In genomic region chr2:216090369-216090786, GRCh38 we compare ENCODE assay signal across 13 cellular contexts. TPM values are rescaled to one million over a fixed set of nuclear protein-coding genes. Genes with fewer than 3 reads are reported as not detected.
DNase-seq lines count a peak whose midpoint lies in the region; ATAC-seq, FAIRE-seq and TF ChIP-seq lines count a peak whose summit lies in the region.
"Had no signal": no experiment of that assay in that cellular context is flagged by ENCODE, and none has a peak within 500 bp of the region (broad histone marks: within the 10 kb centered on the region; RNA-seq: fewer than 3 reads in every experiment).

No MANE protein-coding gene starts in this region.

- TF ChIP-seq EP300 in GM12878 (IDR thresholded peaks at IDR 0.05; ENCODE audit: borderline replicate concordance in 1 of 2, control insufficient read depth in 1 of 2, low read depth in 2 of 2, low read length in 2 of 2) = no peak

- peak; percentile 58 for ATAC-seq in HG03342 (IDR thresholded peaks at IDR 0.05; ENCODE audit: unreplicated experiment)
- peak; percentile 70 for ATAC-seq in GM12878

- no peak overlapping the region for H3K9ac ChIP-seq in GM12878 (ENCODE audit: control insufficient read depth, insufficient read depth, low read length)

- peak; percentile 20 for DNase-seq in GM03348 (ENCODE audit: low spot score)
- no peak for DNase-seq in GM19239 (ENCODE audit: insufficient read length, low spot score)
- no peak for DNase-seq in GM12878 (ENCODE audit: low read depth, low spot score)
- no peak for DNase-seq in NCI-H1694 treated with DMSO at 0.1 percent for 48 hours (lab: John Stamatoyannopoulos, UW)
- DNase-seq in NCI-H2081 (lab: John Stamatoyannopoulos, UW) = no peak
- DNase-seq in Calu3 = no peak
- no peak for DNase-seq in SKM-1 treated with dmso at 0.1 percent for 144 hours (lab: John Stamatoyannopoulos, UW; ENCODE audit: unreplicated experiment)
- DNase-seq: esophagus squamous epithelium; NCI-H2081 treated with DMSO at 0.1 percent for 48 hours; nucleus accumbens; stimulated activated CD4-positive, alpha-beta T cell treated with anti-CD3 and anti-CD28 coated beads, Interleukin-2, amount 100 ng/mL, for 48 hours had no signal

- no TSS peak for BruUV-seq in GM12878 (replicated peaks; lab: Mats Ljungman, UMichigan)
- no TSS peak for BruUV-seq in Calu3 (replicated peaks; lab: Mats Ljungman, UMichigan)

- peak overlapping the region; percentile 49 for H3K27ac ChIP-seq in GM12878 (ENCODE audit: control insufficient read depth, insufficient read depth)
- H3K27ac ChIP-seq: esophagus squamous epithelium had no signal

- peak overlapping the region; percentile 25; the same call in 1 of the 2 replicates for H3K4me3 ChIP-seq in GM12878
- H3K4me3 ChIP-seq: esophagus squamous epithelium had no signal

- H3K36me3 ChIP-seq in GM12878 (ENCODE audit: control insufficient read depth in 2 of 2, insufficient read depth in 2 of 2, low read length in 1 of 2) = no peaks in the 10 kb centered on the region
- H3K36me3 ChIP-seq: esophagus squamous epithelium had no signal

- FAIRE-seq in GM19239 (lab: Jason Lieb, UNC) (peak; percentile 65), GM12878 (lab: Jason Lieb, UNC) (peak; percentile 66)
- FAIRE-seq: H54 had no signal

- CTCF ChIA-PET in GM12878 (lab: Yijun Ruan, JAX) (interaction anchor here (1.0 to 2.2 kb wide), 5 partner anchors 9 to 56 kb away, joined by 3 to 11 read pairs (median 4); partner anchors contain the start of genes PECR, TMEM169 and XRCC5), Calu3 (lab: Charles Lee) (no interaction called here)

- H3K4me1 ChIP-seq in GM12878 (ENCODE audit: control insufficient read depth, insufficient read depth, low read length) = peaks cover 18% of the 10 kb centered on the region
- H3K4me1 ChIP-seq: esophagus squamous epithelium had no signal

- peaks cover 29% of the 10 kb centered on the region for H3K4me1 Mint-ChIP-seq in Calu3 (ENCODE audit: low read depth, unreplicated experiment)

- RAD21 ChIA-PET in GM12878 (lab: Charles Lee; ENCODE audit: unreplicated experiment) = interaction anchor here (0.9 to 1.6 kb wide), 2 partner anchors 15 to 18 kb away, joined by 3 to 5 read pairs; partner anchors contain the start of gene XRCC5

- TF ChIP-seq CTCF in GM12878 (IDR thresholded peaks at IDR 0.05 in 2 of 3, conservative IDR thresholded peaks at IDR 0.05 in 1 of 3; ENCODE audit: control insufficient read depth in 2 of 3, extremely low read depth in 1 of 3, insufficient read depth in 1 of 3, low read depth in 3 of 3, low read length in 3 of 3) (no peak), Calu3 (IDR thresholded peaks at IDR 0.05; ENCODE audit: unreplicated experiment) (no peak)

- H3K4me3 Mint-ChIP-seq in Calu3 (ENCODE audit: low read depth, unreplicated experiment) = no peak overlapping the region

- no peaks in the 10 kb centered on the region for H3K79me2 ChIP-seq in GM12878 (ENCODE audit: control insufficient read depth, insufficient read depth, low read length)

- intact Hi-C loops in GM12878 (cut with micrococcal nuclease; ENCODE audit: unreplicated experiment) = no loop called here
- intact Hi-C loops in Calu3 (cut with micrococcal nuclease; ENCODE audit: unreplicated experiment) = no loop called here

- H3K27me3 Mint-ChIP-seq in Calu3 (ENCODE audit: unreplicated experiment) = no peaks in the 10 kb centered on the region

- H4K20me1 ChIP-seq in GM12878 (ENCODE audit: control insufficient read depth, insufficient read depth) = no peaks in the 10 kb centered on the region

- 0 out of 2 replicates have a peak overlapping the region, but pooled peaks have one; percentile 10 for H2AFZ ChIP-seq in GM12878 (ENCODE audit: control insufficient read depth, low read depth, low read length)

- SMC1A ChIA-PET in GM12878 (lab: Charles Lee; ENCODE audit: uncharacterized antibody, unreplicated experiment) = interaction anchor here (0.7 to 2.1 kb wide), 7 partner anchors 9 to 82 kb away, joined by 3 to 8 read pairs (median 3); partner anchors contain the start of genes PECR and TMEM169

- no peak for TF ChIP-seq RAD21 in GM12878 (IDR thresholded peaks at IDR 0.05; ENCODE audit: insufficient read depth, low read depth, low read length)

- no peaks in the 10 kb centered on the region for H3K27me3 ChIP-seq in GM12878 (replicated peaks in 1 of 2; ENCODE audit: control insufficient read depth in 2 of 2, insufficient read depth in 2 of 2, low read length in 1 of 2)
- H3K27me3 ChIP-seq: esophagus squamous epithelium had no signal

- no peak overlapping the region for H3K27ac Mint-ChIP-seq in Calu3 (ENCODE audit: unreplicated experiment)

- H3K9me3 Mint-ChIP-seq in Calu3 (ENCODE audit: low read depth, unreplicated experiment) = no peaks in the 10 kb centered on the region

- in situ Hi-C loops in GM12878 (cut with MboI) = no loop called here

- no peaks in the 10 kb centered on the region; the same call in 2 of the 3 replicates for H3K9me3 ChIP-seq in GM12878 (replicated peaks; ENCODE audit: control insufficient read depth, insufficient read depth, low read length)
- H3K9me3 ChIP-seq: esophagus squamous epithelium had no signal

- WGBS in GM12878 (ENCODE audit: insufficient coverage, insufficient replicate concordance, low lambda C conversion rate, missing lambda C conversion rate) = 94% methylated on average over 1 of the region's 1 CpG

- POLR2A ChIA-PET in GM12878 (lab: Charles Lee) = interaction anchor here (1.2 to 3.9 kb wide), 2 partner anchors 9 to 13 kb away, joined by 3 to 15 read pairs; partner anchors contain the start of genes PECR and TMEM169

- no peak for TF ChIP-seq POLR2A in GM12878 (IDR thresholded peaks at IDR 0.05; ENCODE audit: low read depth, low read length)

- H3K4me2 ChIP-seq in GM12878 (ENCODE audit: control insufficient read depth, insufficient read depth) = peak overlapping the region; percentile 46; the same call in 1 of the 2 replicates

- H3K36me3 Mint-ChIP-seq in Calu3 (ENCODE audit: insufficient read depth, unreplicated experiment) = peaks cover 5% of the 10 kb centered on the region

TF ChIP-seq in GM12878, 131 proteins besides CTCF, POLR2A, EP300 and RAD21 (continues in another document):
- peak; percentile 52 for TF ChIP-seq MEF2B (IDR thresholded peaks at IDR 0.05; ENCODE audit: partially characterized antibody, poor library complexity, severe bottlenecking)

RNA-seq across cellular contexts. Expression of gene TMEM169, which starts 8.7 kb away (rescaled TPM):
- 0.67 and 0.71 TPM in 2 replicates for total RNA-seq in GM12878 (2013; cell fraction: nucleolus; rRNA removed)
- 1.4 and 1.6 TPM in 2 replicates for total RNA-seq in GM12878 (2014; rRNA removed)
- total RNA-seq in GM12878 (2014; rRNA removed; fragmentation: Illumina TruSeq; extraction: Trizol) = 2.5 TPM in 2 replicates
- total RNA-seq in GM12878 (2021) = 2.4 and 2.7 TPM in 2 replicates
- polyA plus RNA-seq in GM12878 (2011; ENCODE audit: low read depth) = 0.16 TPM
- 0.13 and 0.23 TPM in 2 replicates for polyA plus RNA-seq in GM12878 (2011; rRNA removed)
- polyA plus RNA-seq in GM12878 (2011; cell fraction: cytosol; rRNA removed) = 0.02 and 0.07 TPM in 2 replicates
- 0.06 TPM in 1 of 2 replicates, not detected in the other for polyA plus RNA-seq in GM12878 (2011; cell fraction: nucleus; rRNA removed)
- polyA plus RNA-seq in GM12878 (2012) = 0.26 and 0.58 TPM in 2 replicates
- 2.3 and 2.8 TPM in 2 replicates for polyA plus RNA-seq in GM12878 (2014; fragmentation: Illumina TruSeq; extraction: Trizol)
- 1 to 10 TPM in 1 of 2 experiments, under 1 TPM in 1; 0.57 to 1.2 TPM for polyA plus RNA-seq in GM12878 (2014; fragmentation: Nextera tagmentation; extraction: Ambion mirVana)
- 1.5 and 3.2 TPM in 2 replicates for polyA plus RNA-seq in GM12878 (2014; rRNA removed)
- polyA plus RNA-seq in GM12878 (2016; fragmentation: Nextera tagmentation; extraction: Ambion mirVana) = 1 to 10 TPM; 2.1 to 3.1 TPM
- 0.82 TPM in 1 of 2 replicates, not detected in the other for polyA minus RNA-seq in GM12878 (2011; rRNA and poly(A)+ RNA removed)
- not detected in 2 replicates for polyA minus RNA-seq in GM12878 (2011; cell fraction: cytosol; rRNA and poly(A)+ RNA removed)
- 0.12 TPM in 1 of 2 replicates, not detected in the other for polyA minus RNA-seq in GM12878 (2011; cell fraction: nucleus; rRNA and poly(A)+ RNA removed)
- total RNA-seq in Calu3 (2022) = 8.0 and 9.0 TPM in 2 replicates

RNA-seq across cellular contexts. Expression of gene PECR, which starts 8.8 kb away (rescaled TPM):
- total RNA-seq in GM12878 (2013; cell fraction: nucleolus; rRNA removed) = 39.0 and 48.8 TPM in 2 replicates
- 25.6 and 36.2 TPM in 2 replicates for total RNA-seq in GM12878 (2014; rRNA removed)
- total RNA-seq in GM12878 (2014; rRNA removed; fragmentation: Illumina TruSeq; extraction: Trizol) = 25.7 and 27.5 TPM in 2 replicates
- total RNA-seq in GM12878 (2021) = 20.4 and 25.3 TPM in 2 replicates
- polyA plus RNA-seq in GM12878 (2011; ENCODE audit: low read depth) = 34.7 TPM
- polyA plus RNA-seq in GM12878 (2011; rRNA removed) = 30.4 and 36.8 TPM in 2 replicates
- 26.9 and 33.7 TPM in 2 replicates for polyA plus RNA-seq in GM12878 (2011; cell fraction: cytosol; rRNA removed)
- 21.6 and 23.4 TPM in 2 replicates for polyA plus RNA-seq in GM12878 (2011; cell fraction: nucleus; rRNA removed)
- polyA plus RNA-seq in GM12878 (2012) = 13.5 and 20.7 TPM in 2 replicates
- 28.8 and 30.2 TPM in 2 replicates for polyA plus RNA-seq in GM12878 (2014; fragmentation: Illumina TruSeq; extraction: Trizol)
- 10 to 100 TPM in 1 of 2 experiments, 1 to 10 TPM in 1; 7.6 to 10.4 TPM for polyA plus RNA-seq in GM12878 (2014; fragmentation: Nextera tagmentation; extraction: Ambion mirVana)
- 26.1 and 37.4 TPM in 2 replicates for polyA plus RNA-seq in GM12878 (2014; rRNA removed)
- 10 to 100 TPM; 22.4 to 27.8 TPM for polyA plus RNA-seq in GM12878 (2016; fragmentation: Nextera tagmentation; extraction: Ambion mirVana)
- polyA minus RNA-seq in GM12878 (2011; rRNA and poly(A)+ RNA removed) = 31.8 and 50.8 TPM in 2 replicates
- polyA minus RNA-seq in GM12878 (2011; cell fraction: cytosol; rRNA and poly(A)+ RNA removed) = 6.8 and 7.9 TPM in 2 replicates
- polyA minus RNA-seq in GM12878 (2011; cell fraction: nucleus; rRNA and poly(A)+ RNA removed) = 17.5 and 19.0 TPM in 2 replicates
- 40.7 and 45.3 TPM in 2 replicates for total RNA-seq in Calu3 (2022)

RNA-seq across cellular contexts. Expression of gene XRCC5, which starts 18.8 kb away (rescaled TPM):
- 263 and 285 TPM in 2 replicates for total RNA-seq in GM12878 (2013; cell fraction: nucleolus; rRNA removed)
- total RNA-seq in GM12878 (2014; rRNA removed) = 403 and 444 TPM in 2 replicates
- 489 and 508 TPM in 2 replicates for total RNA-seq in GM12878 (2014; rRNA removed; fragmentation: Illumina TruSeq; extraction: Trizol)
- total RNA-seq in GM12878 (2021) = 479 and 499 TPM in 2 replicates
- 207 TPM for polyA plus RNA-seq in GM12878 (2011; ENCODE audit: low read depth)
- 636 and 704 TPM in 2 replicates for polyA plus RNA-seq in GM12878 (2011; rRNA removed)
- polyA plus RNA-seq in GM12878 (2011; cell fraction: cytosol; rRNA removed) = 275 and 287 TPM in 2 replicates
- polyA plus RNA-seq in GM12878 (2011; cell fraction: nucleus; rRNA removed) = 218 and 240 TPM in 2 replicates
- 158 and 167 TPM in 2 replicates for polyA plus RNA-seq in GM12878 (2012)
- 496 and 588 TPM in 2 replicates for polyA plus RNA-seq in GM12878 (2014; fragmentation: Illumina TruSeq; extraction: Trizol)
- 100 to 1,000 TPM; 552 to 556 TPM for polyA plus RNA-seq in GM12878 (2014; fragmentation: Nextera tagmentation; extraction: Ambion mirVana)
- 227 and 259 TPM in 2 replicates for polyA plus RNA-seq in GM12878 (2014; rRNA removed)
- polyA plus RNA-seq in GM12878 (2016; fragmentation: Nextera tagmentation; extraction: Ambion mirVana) = 100 to 1,000 TPM; 770 to 815 TPM
- 521 and 1,300 TPM in 2 replicates for polyA minus RNA-seq in GM12878 (2011; rRNA and poly(A)+ RNA removed)
- polyA minus RNA-seq in GM12878 (2011; cell fraction: cytosol; rRNA and poly(A)+ RNA removed) = 139 and 143 TPM in 2 replicates
- 186 and 262 TPM in 2 replicates for polyA minus RNA-seq in GM12878 (2011; cell fraction: nucleus; rRNA and poly(A)+ RNA removed)
- total RNA-seq in Calu3 (2022) = 266 and 313 TPM in 2 replicates
